26 cellular contexts compared by ENCODE assay signal in the genomic region with DNA sequence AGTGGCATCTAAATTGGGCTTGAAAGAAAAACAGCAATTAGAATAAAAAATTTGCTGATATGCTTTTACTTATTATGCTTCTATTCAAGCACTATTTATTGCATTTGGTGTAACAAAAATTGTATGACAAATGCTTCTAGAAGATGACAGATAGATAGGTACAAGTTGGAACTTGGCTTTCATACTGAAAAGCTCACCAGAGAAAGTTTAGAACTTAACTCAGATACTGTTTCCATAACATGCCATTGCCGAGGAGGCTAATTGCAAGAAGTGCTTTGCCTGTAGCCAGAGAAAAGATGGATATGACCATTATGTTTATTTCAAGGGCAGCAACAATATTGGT.
DNase-seq lines count a peak whose midpoint lies in the region; ATAC-seq, FAIRE-seq and TF ChIP-seq lines count a peak whose summit lies in the region.
"Had no signal": no experiment of that assay in that cellular context is flagged by ENCODE, and none has a peak within 500 bp of the region (broad histone marks: within the 10 kb centered on the region; RNA-seq: fewer than 3 reads in every experiment).

No MANE protein-coding gene starts in this region.

- H2AFZ ChIP-seq in OCI-LY7 (ENCODE audit: low read length) (peak overlapping the region; percentile 43), keratinocyte (ENCODE audit: control insufficient read depth, low read length) (no peak overlapping the region)

- H3K27ac Mint-ChIP-seq in stimulated activated naive B cell treated with anti-CD40 and anti-IgM and Interleukin-4, amounts not matched to agents 10 μg/mL and 1 μg/mL and 100 μg/mL, for 72 hours = peak overlapping the region; percentile 31
- H3K27ac Mint-ChIP-seq: CD4-positive, alpha-beta T cell; HFFc6 had no signal

- no peak overlapping the region for H3K27ac ChIP-seq in OCI-LY7 (ENCODE audit: low read depth, low read length, poor library complexity, severe bottlenecking)
- peak overlapping the region; percentile 25 for H3K27ac ChIP-seq in keratinocyte (ENCODE audit: control insufficient read depth, insufficient read depth, low read length)
- H3K27ac ChIP-seq: A549; BLaER1 treated with 17β-estradiol and CSF1 and Interleukin-3, amounts not matched to agents 10 nM and 100 nM had no signal

- ATAC-seq in stimulated activated naive B cell treated with anti-CD40 and anti-IgM and Interleukin-4, amounts not matched to agents 10 μg/mL and 1 μg/mL and 100 μg/mL, for 72 hours (replicated peaks) = no peak
- no peak for ATAC-seq in HG02973 (IDR thresholded peaks at IDR 0.05; ENCODE audit: unreplicated experiment)
- ATAC-seq: A549 had no signal

- no TSS peak for BruUV-seq in OCI-LY7 (replicated peaks; lab: Mats Ljungman, UMichigan)

- H3K9me3 ChIP-seq in OCI-LY7 (ENCODE audit: low read length) (0 out of 2 replicates have a peak, but pooled peaks cover 3% of the 10 kb centered on the region), keratinocyte (ENCODE audit: control insufficient read depth, low read depth, low read length) (no peaks in the 10 kb centered on the region)
- H3K9me3 ChIP-seq: A549, BE2C, HAP-1 had no signal

- H3K36me3 Mint-ChIP-seq in stimulated activated naive B cell treated with anti-CD40 and anti-IgM and Interleukin-4, amounts not matched to agents 10 μg/mL and 1 μg/mL and 100 μg/mL, for 72 hours = peaks cover 7 to 15% of the 10 kb centered on the region in 2 donors

- H4K20me1 ChIP-seq in OCI-LY7 (ENCODE audit: insufficient read depth, low read length) = no peaks in the 10 kb centered on the region
- H4K20me1 ChIP-seq in keratinocyte (ENCODE audit: control insufficient read depth, extremely low read depth, insufficient read depth, low read length) = no peaks in the 10 kb centered on the region
- H4K20me1 ChIP-seq: BLaER1 treated with 17β-estradiol and CSF1 and Interleukin-3, amounts not matched to agents 10 nM and 100 nM had no signal

- no peak overlapping the region for H3K4me3 ChIP-seq in OCI-LY7 (ENCODE audit: low read depth, low read length, poor library complexity, severe bottlenecking)
- no peak overlapping the region for H3K4me3 ChIP-seq in epithelial cell of esophagus (ENCODE audit: low read length)
- H3K4me3 ChIP-seq in keratinocyte (ENCODE audit: control insufficient read depth in 2 of 3, extremely low read depth in 1 of 3, insufficient read depth in 2 of 3, low read depth in 1 of 3, low read length in 3 of 3) = peak overlapping the region in 2 of 3 experiments; percentile 2 to 4
- H3K4me3 ChIP-seq: A549; BLaER1 treated with 17β-estradiol and CSF1 and Interleukin-3, amounts not matched to agents 10 nM and 100 nM; HAP-1 had no signal

- no peaks in the 10 kb centered on the region for H3K9me1 ChIP-seq in keratinocyte (ENCODE audit: control insufficient read depth, extremely low read depth, insufficient read depth, low read length)

- no peaks in the 10 kb centered on the region for H3K27me3 ChIP-seq in keratinocyte (ENCODE audit: control insufficient read depth, extremely low read depth, insufficient read depth, low read length)
- H3K27me3 ChIP-seq: BE2C had no signal

- H3K9ac ChIP-seq in keratinocyte (ENCODE audit: control insufficient read depth, extremely low read depth, insufficient read depth, low read length) = no peak overlapping the region
- H3K9ac ChIP-seq: BLaER1 treated with 17β-estradiol and CSF1 and Interleukin-3, amounts not matched to agents 10 nM and 100 nM had no signal

- no peaks in the 10 kb centered on the region for H3K79me2 ChIP-seq in OCI-LY7 (ENCODE audit: insufficient read depth, low read depth, low read length)
- H3K79me2 ChIP-seq in keratinocyte (ENCODE audit: control insufficient read depth, insufficient read depth, low read length) = no peaks in the 10 kb centered on the region

- no peaks in the 10 kb centered on the region for H3K9me2 ChIP-seq in OCI-LY7 (ENCODE audit: insufficient read depth, low read length)

- H3K4me1 Mint-ChIP-seq in stimulated activated naive B cell treated with anti-CD40 and anti-IgM and Interleukin-4, amounts not matched to agents 10 μg/mL and 1 μg/mL and 100 μg/mL, for 72 hours = peaks cover 20 to 52% of the 10 kb centered on the region in 2 donors

- H3K4me3 Mint-ChIP-seq in stimulated activated naive B cell treated with anti-CD40 and anti-IgM and Interleukin-4, amounts not matched to agents 10 μg/mL and 1 μg/mL and 100 μg/mL, for 72 hours = no peak overlapping the region
- H3K4me3 Mint-ChIP-seq: CD14-positive monocyte; CD4-positive, alpha-beta T cell; CD8-positive, alpha-beta memory T cell; HFFc6 had no signal

- H3K36me3 ChIP-seq in OCI-LY7 (ENCODE audit: insufficient read depth, low read length) (no peaks in the 10 kb centered on the region), keratinocyte (ENCODE audit: control insufficient read depth in 2 of 2, extremely low read depth in 1 of 2, insufficient read depth in 2 of 2, low read length in 2 of 2) (no peaks in the 10 kb centered on the region)
- H3K36me3 ChIP-seq: BE2C, HAP-1 had no signal

- CTCF ChIA-PET in OCI-LY7 (lab: Charles Lee; ENCODE audit: unreplicated experiment) = no interaction called here

- H3K4me1 ChIP-seq in OCI-LY7 (ENCODE audit: insufficient read depth, low read length, poor library complexity, severe bottlenecking) = peaks cover 7% of the 10 kb centered on the region
- peaks cover 14% of the 10 kb centered on the region for H3K4me1 ChIP-seq in keratinocyte (ENCODE audit: control insufficient read depth, extremely low read depth, insufficient read depth, low read length)
- H3K4me1 ChIP-seq: A549, BE2C, HAP-1 had no signal

- DNase-seq in OCI-LY7 (ENCODE audit: low spot score) (no peak), epithelial cell of esophagus (ENCODE audit: low read depth) (peak; percentile 64), keratinocyte (ENCODE audit: low read depth, low spot score) (no peak), KG1 (lab: John Stamatoyannopoulos, UW) (no peak), NCI-H1417 treated with DMSO at 0.1 percent for 48 hours (lab: John Stamatoyannopoulos, UW) (no peak)
- no peak for DNase-seq in stimulated activated naive B cell treated with anti-CD40 and anti-IgM and Interleukin-4, amounts not matched to agents 10 μg/mL and 1 μg/mL and 100 μg/mL, for 72 hours
- DNase-seq: 8988T; ACHN; AML-193; BE2C; CD4-positive, alpha-beta T cell; CD8-positive, alpha-beta memory T cell; DMS 273 treated with DMSO at 0.1 percent for 48 hours; DMS53; DND-41; GOT3; HFFc6 had no signal

- no peak for TF ChIP-seq CTCF in OCI-LY7 (conservative IDR thresholded peaks at IDR 0.05; ENCODE audit: low read length)
- TF ChIP-seq CTCF in epithelial cell of esophagus (IDR thresholded peaks at IDR 0.05; ENCODE audit: insufficient read depth, low read depth, low read length, missing control alignments) = no peak
- TF ChIP-seq CTCF in keratinocyte (optimal IDR thresholded peaks at IDR 0.05 in 1 of 3, IDR thresholded peaks at IDR 0.05 in 1 of 3, conservative IDR thresholded peaks at IDR 0.05 in 1 of 3; ENCODE audit: extremely low read depth in 1 of 3, insufficient read depth in 2 of 3, low read length in 3 of 3) = no peak

- POLR2A ChIA-PET in OCI-LY7 (lab: Charles Lee) = no interaction called here

- intact Hi-C loops in OCI-LY7 (cut with micrococcal nuclease; ENCODE audit: unreplicated experiment) = no loop called here

- H3K4me2 ChIP-seq in OCI-LY7 (ENCODE audit: low read length) (no peak overlapping the region), keratinocyte (ENCODE audit: control insufficient read depth, extremely low read depth, insufficient read depth, low read depth, low read length) (peak overlapping the region; percentile 44)
- H3K4me2 ChIP-seq: A549 had no signal

- H3K9me3 Mint-ChIP-seq in stimulated activated naive B cell treated with anti-CD40 and anti-IgM and Interleukin-4, amounts not matched to agents 10 μg/mL and 1 μg/mL and 100 μg/mL, for 72 hours = peaks cover 3 to 15% of the 10 kb centered on the region in 2 donors
- H3K9me3 Mint-ChIP-seq: HFFc6 had no signal

- dilution Hi-C loops in keratinocyte (cut with MboI; ENCODE audit: extremely low pct_ligation_motif_present, low sequenced_read_pairs) = no loop called here

- no peaks in the 10 kb centered on the region for H3K27me3 Mint-ChIP-seq in stimulated activated naive B cell treated with anti-CD40 and anti-IgM and Interleukin-4, amounts not matched to agents 10 μg/mL and 1 μg/mL and 100 μg/mL, for 72 hours
- H3K27me3 Mint-ChIP-seq: CD4-positive, alpha-beta T cell; CD8-positive, alpha-beta memory T cell had no signal

- FAIRE-seq in keratinocyte (lab: Jason Lieb, UNC) = peak; percentile 29
- FAIRE-seq: A549, D721Med, G401.6, GM12892, H54 had no signal

Comparison
In these comparisons a context has a peak if more than half of its experiments do, and no peak if none do; other contexts are left out.
1. H3K4me3 ChIP-seq: peak in keratinocyte (2 of 3); none in OCI-LY7 (single experiment) and epithelial cell of esophagus (single experiment).